ENCODE assay signal across 1 cellular context in genomic region chr15:63597033-63597790, GRCh38.
TF ChIP-seq lines count a peak whose summit lies in the region.

Gene FBXL22, plus strand, starts transcription at chr15:63597387. Its CDS starts 6 bp downstream, at chr15:63597393.

TF ChIP-seq in HCT116, 20 proteins besides CTCF, POLR2A, EP300 and RAD21 (continued from another document):
- TF ChIP-seq REST (IDR thresholded peaks at IDR 0.05; ENCODE audit: low read depth) = no peak
- no peak for TF ChIP-seq YY1 (IDR thresholded peaks at IDR 0.05; ENCODE audit: extremely low read depth, insufficient replicate concordance, low read depth, low read length)
- TF ChIP-seq JUND (IDR thresholded peaks at IDR 0.05) = no peak
- no peak for TF ChIP-seq ZFX (IDR thresholded peaks at IDR 0.05)
- TF ChIP-seq TCF7L2 (IDR thresholded peaks at IDR 0.05; ENCODE audit: borderline replicate concordance, extremely low read depth, insufficient read depth, insufficient read length) = no peak
- no peak for TF ChIP-seq ZNF274 (IDR thresholded peaks at IDR 0.05; ENCODE audit: low read depth, low read length)
- no peak for TF ChIP-seq POLR2AphosphoS5 (IDR thresholded peaks at IDR 0.05; ENCODE audit: low read depth, low read length)
- no peak for TF ChIP-seq EZH2phosphoT487 (IDR thresholded peaks at IDR 0.05; ENCODE audit: borderline replicate concordance)
- no peak for TF ChIP-seq CEBPB (IDR thresholded peaks at IDR 0.05; ENCODE audit: low read depth)
- TF ChIP-seq EGR1 (IDR thresholded peaks at IDR 0.05; ENCODE audit: low read depth) = no peak
- no peak for TF ChIP-seq SIN3A (IDR thresholded peaks at IDR 0.05; ENCODE audit: low read depth)
